In genomic region chr17:8122923-8123694, GRCh38 we compare ENCODE assay signal across 6 cellular contexts. TPM values are rescaled to one million over a fixed set of nuclear protein-coding genes. Genes with fewer than 3 reads are reported as not detected.
DNase-seq lines count a peak whose midpoint lies in the region; ATAC-seq and TF ChIP-seq lines count a peak whose summit lies in the region.

No MANE protein-coding gene starts in this region.

- H3K4me3 Mint-ChIP-seq in central memory CD8-positive, alpha-beta T cell: peak overlapping the region; percentile 96
- H3K4me3 Mint-ChIP-seq in progenitor cell of endocrine pancreas (ENCODE audit: low read depth): peak overlapping the region; percentile 79

- peak overlapping the region; percentile 99 for H3K27ac Mint-ChIP-seq in central memory CD8-positive, alpha-beta T cell (ENCODE audit: low read depth)
- no peak overlapping the region for H3K27ac Mint-ChIP-seq in progenitor cell of endocrine pancreas

- ATAC-seq in central memory CD8-positive, alpha-beta T cell (replicated peaks; ENCODE audit: extremely low read depth, poor library complexity, severe bottlenecking): no peak
- no peak for ATAC-seq in GM21619 (IDR thresholded peaks at IDR 0.05; ENCODE audit: unreplicated experiment)

- no peak for TF ChIP-seq CTCF in progenitor cell of endocrine pancreas (IDR thresholded peaks at IDR 0.05; ENCODE audit: unreplicated experiment)

- peaks cover 71% of the 10 kb centered on the region for H3K36me3 Mint-ChIP-seq in central memory CD8-positive, alpha-beta T cell (ENCODE audit: insufficient read depth)
- peaks cover 1% of the 10 kb centered on the region for H3K36me3 Mint-ChIP-seq in progenitor cell of endocrine pancreas (ENCODE audit: insufficient read depth)

- H3K27me3 Mint-ChIP-seq in central memory CD8-positive, alpha-beta T cell: peaks cover 72% of the 10 kb centered on the region
- H3K27me3 Mint-ChIP-seq in progenitor cell of endocrine pancreas: peaks cover 67% of the 10 kb centered on the region

- H3K9me3 Mint-ChIP-seq in central memory CD8-positive, alpha-beta T cell: peaks cover 9% of the 10 kb centered on the region
- H3K9me3 Mint-ChIP-seq in progenitor cell of endocrine pancreas (ENCODE audit: low read depth): no peaks in the 10 kb centered on the region

- H3K4me1 Mint-ChIP-seq in central memory CD8-positive, alpha-beta T cell: peaks cover 85% of the 10 kb centered on the region
- H3K4me1 Mint-ChIP-seq in progenitor cell of endocrine pancreas (ENCODE audit: low read depth): peaks cover 38% of the 10 kb centered on the region

- peak; percentile 79 for DNase-seq in activated effector memory CD4-positive, alpha-beta T cell treated with anti-CD3 and anti-CD28 coated beads, Interleukin-2, amount 50 U/mL, for 16 hours
- DNase-seq in activated effector memory CD4-positive, alpha-beta T cell treated with Interleukin-2 at 50 U/mL for 16 hours: no peak
- peak in 1 of 2 donors; percentile 31 for DNase-seq in central memory CD8-positive, alpha-beta T cell (ENCODE audit: low spot score in 2 of 2)
- DNase-seq in progenitor cell of endocrine pancreas (ENCODE audit: low spot score, unreplicated experiment) (no peak), NCI-H1436 treated with DMSO at 0.1 percent for 48 hours (lab: John Stamatoyannopoulos, UW) (no peak)

RNA-seq across cellular contexts. Expression of gene HES7, which starts 0.8 kb away (rescaled TPM):
- 0.47 TPM in 1 of 2 replicates, not detected in the other for total RNA-seq in progenitor cell of endocrine pancreas

RNA-seq across cellular contexts. Expression of gene ALOXE3, which starts 4.8 kb away (rescaled TPM):
- not detected in 2 replicates for total RNA-seq in progenitor cell of endocrine pancreas

RNA-seq across cellular contexts. Expression of gene PER1, which starts 29.1 kb away (rescaled TPM):
- 37.2 and 40.8 TPM in 2 replicates for total RNA-seq in progenitor cell of endocrine pancreas

RNA-seq across cellular contexts. Expression of gene ALOX12B, which starts 35.6 kb away (rescaled TPM):
- total RNA-seq in progenitor cell of endocrine pancreas: 0.41 and 0.60 TPM in 2 replicates

RNA-seq across cellular contexts. Expression of gene VAMP2, which starts 39.6 kb away (rescaled TPM):
- 46.4 and 48.1 TPM in 2 replicates for total RNA-seq in progenitor cell of endocrine pancreas
